In genomic region chr12:613996-614726, GRCh38 we compare ENCODE assay signal across 9 cellular contexts. TPM values are rescaled to one million over a fixed set of nuclear protein-coding genes. Genes with fewer than 3 reads are reported as not detected.
DNase-seq lines count a peak whose midpoint lies in the region; ATAC-seq and TF ChIP-seq lines count a peak whose summit lies in the region.
"Had no signal": no experiment of that assay in that cellular context is flagged by ENCODE, and none has a peak within 500 bp of the region (broad histone marks: within the 10 kb centered on the region; RNA-seq: fewer than 3 reads in every experiment).

No MANE protein-coding gene starts in this region.

- TF ChIP-seq EP300 in transverse colon (IDR thresholded peaks at IDR 0.05; ENCODE audit: low read depth) = no peak

- intact Hi-C loops in transverse colon (cut with DNase I; ENCODE audit: low total_unique reads) = loop anchor here (5.0 kb wide), 1 partner anchor 1943 kb away; no protein-coding TSS in a partner anchor
- intact Hi-C loops in vagina (cut with DNase I) = no loop called here

- H3K27me3 Mint-ChIP-seq in activated T-cell treated with anti-CD3 and anti-CD28 coated beads, Interleukin-2, amount 50 U/mL, for 24 hours = no peaks in the 10 kb centered on the region

- DNase-seq in Daoy (ENCODE audit: low read depth) = peak; percentile 60
- DNase-seq in Kasumi-1 (lab: John Stamatoyannopoulos, UW) = peak; percentile 9 to 11
- peak; percentile 53 for DNase-seq in activated T-cell treated with anti-CD3 and anti-CD28 coated beads, Interleukin-2, amount 50 U/mL, for 24 hours
- DNase-seq in left kidney (ENCODE audit: low read depth, low spot score) = peak; percentile 57
- DNase-seq in transverse colon = peak; percentile 21
- no peak for DNase-seq in vagina (ENCODE audit: extremely low spot score in 2 of 2)

- H3K27ac ChIP-seq in transverse colon (no peak overlapping the region), vagina (no peak overlapping the region)
- H3K27ac ChIP-seq: PC-9 had no signal

- no peak overlapping the region for H3K4me3 ChIP-seq in transverse colon
- no peak overlapping the region for H3K4me3 ChIP-seq in vagina
- H3K4me3 ChIP-seq: PC-9 had no signal

- H3K4me1 Mint-ChIP-seq in activated T-cell treated with anti-CD3 and anti-CD28 coated beads, Interleukin-2, amount 50 U/mL, for 24 hours (ENCODE audit: low read depth) = peaks cover 37% of the 10 kb centered on the region

- no peaks in the 10 kb centered on the region for H3K36me3 Mint-ChIP-seq in activated T-cell treated with anti-CD3 and anti-CD28 coated beads, Interleukin-2, amount 50 U/mL, for 24 hours (ENCODE audit: low read depth)

- H3K27ac Mint-ChIP-seq in activated T-cell treated with anti-CD3 and anti-CD28 coated beads, Interleukin-2, amount 50 U/mL, for 24 hours = no peak overlapping the region

- H3K9me3 Mint-ChIP-seq in activated T-cell treated with anti-CD3 and anti-CD28 coated beads, Interleukin-2, amount 50 U/mL, for 24 hours = no peaks in the 10 kb centered on the region

- in situ Hi-C loops in transverse colon (cut with MboI; ENCODE audit: low pct_ligation_motif_present in 1 of 4, low pct_unique_long_range_greater_than_20kb in 1 of 4, low sequenced_read_pairs in 3 of 4) = no loop called here

- no peaks in the 10 kb centered on the region for H3K27me3 ChIP-seq in transverse colon
- H3K27me3 ChIP-seq in vagina = no peaks in the 10 kb centered on the region

- no peaks in the 10 kb centered on the region for H3K9me3 ChIP-seq in transverse colon
- H3K9me3 ChIP-seq in vagina = no peaks in the 10 kb centered on the region

- WGBS in transverse colon (ENCODE audit: low coverage in 1 of 2), 2 donors = 71 to 83% methylated on average over 2 to 10 of the region's 10 CpGs

- H3K36me3 ChIP-seq in transverse colon = no peaks in the 10 kb centered on the region
- H3K36me3 ChIP-seq in vagina = no peaks in the 10 kb centered on the region

- no peak for TF ChIP-seq POLR2A in transverse colon (IDR thresholded peaks at IDR 0.05)
- TF ChIP-seq POLR2A in vagina (IDR thresholded peaks at IDR 0.05) = no peak

- ATAC-seq in GM21526 (IDR thresholded peaks at IDR 0.05; ENCODE audit: low FRiP score, unreplicated experiment) (no peak), GM18498 (IDR thresholded peaks at IDR 0.05; ENCODE audit: unreplicated experiment) (no peak)

- H3K4me3 Mint-ChIP-seq in activated T-cell treated with anti-CD3 and anti-CD28 coated beads, Interleukin-2, amount 50 U/mL, for 24 hours = no peak overlapping the region

- H3K4me1 ChIP-seq in transverse colon (no peaks in the 10 kb centered on the region), vagina (peaks cover 23% of the 10 kb centered on the region)

- no peak for TF ChIP-seq CTCF in transverse colon (IDR thresholded peaks at IDR 0.05)
- TF ChIP-seq CTCF in vagina (IDR thresholded peaks at IDR 0.05) = peak in 1 of 3 experiments; percentile 13

RNA-seq across cellular contexts. Expression of gene NINJ2, which starts 49.1 kb away (rescaled TPM):
- not detected in 2 replicates for total RNA-seq in Daoy (2014; rRNA removed; shearing (Covaris generic))
- total RNA-seq in transverse colon (1 to 10 TPM; 1.4 to 8.0 (median 5.6) TPM), vagina (23.8 TPM)

Comparison
In these comparisons a context has a peak if more than half of its experiments do, and no peak if none do; other contexts are left out.
1. DNase-seq: peak in Daoy (single experiment), Kasumi-1 (2 of 2), activated T-cell treated with anti-CD3 and anti-CD28 coated beads, Interleukin-2, amount 50 U/mL, for 24 hours (single experiment), left kidney (single experiment) and transverse colon (single experiment); none in vagina (0 of 2).